In genomic region chr11:23206736-23207336, GRCh38 we compare ENCODE assay signal across 29 cellular contexts.
A peak's percentile ranks its signal among the peaks of the same experiment; 100 is the strongest.
DNase-seq lines count a peak whose midpoint lies in the region; ATAC-seq and TF ChIP-seq lines count a peak whose summit lies in the region.
"Had no signal": no experiment of that assay in that cellular context is flagged by ENCODE, and none has a peak within 500 bp of the region (broad histone marks: within the 10 kb centered on the region; RNA-seq: fewer than 3 reads in every experiment).

No MANE protein-coding gene starts in this region.

- no peak for TF ChIP-seq CTCF in epithelial cell of esophagus (IDR thresholded peaks at IDR 0.05; ENCODE audit: insufficient read depth, low read depth, low read length, missing control alignments)
- TF ChIP-seq CTCF in glutamatergic neuron (IDR thresholded peaks at IDR 0.05; ENCODE audit: partially characterized antibody, unreplicated experiment): no peak

- no peak overlapping the region for H2AFZ ChIP-seq in ACC112 (ENCODE audit: low read length, unreplicated experiment)
- H2AFZ ChIP-seq: parathyroid adenoma had no signal

- H3K4me3 Mint-ChIP-seq in glutamatergic neuron (ENCODE audit: unreplicated experiment): no peak overlapping the region
- H3K4me3 Mint-ChIP-seq: activated naive CD8-positive, alpha-beta T cell treated with anti-CD3 and anti-CD28 coated beads, Interleukin-2, amount 50 U/mL, for 24 hours; CD4-positive, alpha-beta memory T cell had no signal

- no peaks in the 10 kb centered on the region for H3K27me3 ChIP-seq in ACC112 (ENCODE audit: insufficient read depth, low read length)
- H3K27me3 ChIP-seq: body of pancreas, MG63, Peyer's patch, right atrium auricular region, SJSA1, suprapubic skin, upper lobe of left lung had no signal

- H3K36me3 ChIP-seq in ACC112 (ENCODE audit: insufficient read depth, low read length): no peaks in the 10 kb centered on the region
- H3K36me3 ChIP-seq: MG63, Peyer's patch, right atrium auricular region, SJSA1, suprapubic skin, upper lobe of left lung had no signal

- H3K4me1 ChIP-seq in ACC112 (ENCODE audit: control insufficient read depth, insufficient read depth, low read length, unreplicated experiment): peaks cover 28% of the 10 kb centered on the region
- H3K4me1 ChIP-seq: body of pancreas, parathyroid adenoma, Peyer's patch, right atrium auricular region, SJSA1, suprapubic skin, upper lobe of left lung had no signal

- H3K36me3 Mint-ChIP-seq in glutamatergic neuron (ENCODE audit: unreplicated experiment): no peaks in the 10 kb centered on the region
- H3K36me3 Mint-ChIP-seq: CD4-positive, alpha-beta memory T cell had no signal

- DNase-seq in HS-5 (ENCODE audit: low read depth): peak; percentile 60
- DNase-seq in epithelial cell of esophagus (ENCODE audit: low read depth): peak; percentile 43
- DNase-seq in activated naive CD4-positive, alpha-beta T cell treated with anti-CD3 and anti-CD28 coated beads, Interleukin-2, amount 50 U/mL, for 16 hours: no peak
- DNase-seq in iPS-NIHi7 (ENCODE audit: extremely low spot score): no peak
- no peak for DNase-seq in glutamatergic neuron
- no peak for DNase-seq in NCI-H748 (lab: John Stamatoyannopoulos, UW; ENCODE audit: unreplicated experiment)
- DNase-seq: activated CD4-positive, alpha-beta T cell treated with anti-CD3 and anti-CD28 coated beads, Interleukin-2, amount 50 U/mL, for 4 hours; activated naive CD8-positive, alpha-beta T cell treated with anti-CD3 and anti-CD28 coated beads, Interleukin-2, amount 50 U/mL, for 24 hours; activated T-cell treated with anti-CD3 and anti-CD28 coated beads, Interleukin-2, amount 50 U/mL, for 48 hours; AML-193; body of pancreas; CD4-positive, alpha-beta memory T cell; DMS 273 treated with DMSO at 0.1 percent for 48 hours; KG1; MG63; NCI-H1105; NCI-H187 treated with DMSO at 0.1 percent for 48 hours; NCI-H526 treated with DMSO at 0.1 percent for 48 hours; Peyer's patch; small intestine; stimulated activated naive CD4-positive, alpha-beta T cell treated with Interleukin-2 at 50 U/mL for 16 hours; T-helper 1 cell; upper lobe of left lung had no signal

- peak; percentile 65 for ATAC-seq in SK-N-SH treated with all-trans-retinoic acid at 6 μM for 48 hours
- ATAC-seq: activated naive CD8-positive, alpha-beta T cell treated with anti-CD3 and anti-CD28 coated beads, Interleukin-2, amount 50 U/mL, for 24 hours; body of pancreas had no signal

- H3K27me3 Mint-ChIP-seq in glutamatergic neuron (ENCODE audit: unreplicated experiment): peaks cover 1% of the 10 kb centered on the region
- H3K27me3 Mint-ChIP-seq: activated naive CD8-positive, alpha-beta T cell treated with anti-CD3 and anti-CD28 coated beads, Interleukin-2, amount 50 U/mL, for 24 hours; CD4-positive, alpha-beta memory T cell had no signal

- H3K27ac ChIP-seq in ACC112 (ENCODE audit: low read depth, low read length): peak overlapping the region; percentile 60
- H3K27ac ChIP-seq: body of pancreas, parathyroid adenoma, Peyer's patch, right atrium auricular region, SJSA1, suprapubic skin, upper lobe of left lung had no signal

- no peaks in the 10 kb centered on the region for H3K79me2 ChIP-seq in ACC112 (ENCODE audit: control insufficient read depth, insufficient read depth, low read length, unreplicated experiment)
- H3K79me2 ChIP-seq: parathyroid adenoma had no signal

- H3K27ac Mint-ChIP-seq in glutamatergic neuron (ENCODE audit: unreplicated experiment): no peak overlapping the region
- H3K27ac Mint-ChIP-seq: activated naive CD8-positive, alpha-beta T cell treated with anti-CD3 and anti-CD28 coated beads, Interleukin-2, amount 50 U/mL, for 24 hours; CD4-positive, alpha-beta memory T cell had no signal

- H3K4me3 ChIP-seq in ACC112 (ENCODE audit: low read depth, low read length) (peak overlapping the region; percentile 37; the same call in 1 of the 2 replicates), epithelial cell of esophagus (ENCODE audit: low read length) (no peak overlapping the region)
- H3K4me3 ChIP-seq: body of pancreas, MG63, Peyer's patch, right atrium auricular region, SJSA1, suprapubic skin, upper lobe of left lung had no signal

- H3K4me1 Mint-ChIP-seq in glutamatergic neuron (ENCODE audit: low read depth, unreplicated experiment): no peaks in the 10 kb centered on the region
- H3K4me1 Mint-ChIP-seq: activated naive CD8-positive, alpha-beta T cell treated with anti-CD3 and anti-CD28 coated beads, Interleukin-2, amount 50 U/mL, for 24 hours; CD4-positive, alpha-beta memory T cell had no signal

- no peaks in the 10 kb centered on the region for H3K9me3 Mint-ChIP-seq in glutamatergic neuron (ENCODE audit: unreplicated experiment)

TF ChIP-seq in SK-N-SH treated with all-trans-retinoic acid at 6 μM for 48 hours, 23 proteins besides CTCF, POLR2A, EP300 and RAD21:
- TF ChIP-seq ISL1 (CRISPR knock-in tag; IDR thresholded peaks at IDR 0.05) (peak; percentile 83), BACH2 (CRISPR knock-in tag; IDR thresholded peaks at IDR 0.05; ENCODE audit: borderline replicate concordance) (no peak), ZC3H10 (CRISPR knock-in tag; IDR thresholded peaks at IDR 0.05) (no peak), SNAI2 (CRISPR knock-in tag; IDR thresholded peaks at IDR 0.05) (no peak), ARNTL (CRISPR knock-in tag; IDR thresholded peaks at IDR 0.05; ENCODE audit: borderline replicate concordance, low read depth) (no peak), ZNF8 (CRISPR knock-in tag; IDR thresholded peaks at IDR 0.05) (no peak), CSDC2 (CRISPR knock-in tag; IDR thresholded peaks at IDR 0.05) (no peak), ZNF70 (CRISPR knock-in tag; IDR thresholded peaks at IDR 0.05) (no peak), ZFP30 (CRISPR knock-in tag; IDR thresholded peaks at IDR 0.05) (no peak), GLIS3 (CRISPR knock-in tag; IDR thresholded peaks at IDR 0.05) (no peak), ESRRG (CRISPR knock-in tag; IDR thresholded peaks at IDR 0.05) (no peak), ZNF565 (CRISPR knock-in tag; conservative IDR thresholded peaks at IDR 0.05; ENCODE audit: low read depth) (no peak), TCF4 (CRISPR knock-in tag; IDR thresholded peaks at IDR 0.05; ENCODE audit: borderline replicate concordance) (no peak), TSHZ2 (CRISPR knock-in tag; IDR thresholded peaks at IDR 0.05) (no peak)
- TF ChIP-seq, protein P1, sequence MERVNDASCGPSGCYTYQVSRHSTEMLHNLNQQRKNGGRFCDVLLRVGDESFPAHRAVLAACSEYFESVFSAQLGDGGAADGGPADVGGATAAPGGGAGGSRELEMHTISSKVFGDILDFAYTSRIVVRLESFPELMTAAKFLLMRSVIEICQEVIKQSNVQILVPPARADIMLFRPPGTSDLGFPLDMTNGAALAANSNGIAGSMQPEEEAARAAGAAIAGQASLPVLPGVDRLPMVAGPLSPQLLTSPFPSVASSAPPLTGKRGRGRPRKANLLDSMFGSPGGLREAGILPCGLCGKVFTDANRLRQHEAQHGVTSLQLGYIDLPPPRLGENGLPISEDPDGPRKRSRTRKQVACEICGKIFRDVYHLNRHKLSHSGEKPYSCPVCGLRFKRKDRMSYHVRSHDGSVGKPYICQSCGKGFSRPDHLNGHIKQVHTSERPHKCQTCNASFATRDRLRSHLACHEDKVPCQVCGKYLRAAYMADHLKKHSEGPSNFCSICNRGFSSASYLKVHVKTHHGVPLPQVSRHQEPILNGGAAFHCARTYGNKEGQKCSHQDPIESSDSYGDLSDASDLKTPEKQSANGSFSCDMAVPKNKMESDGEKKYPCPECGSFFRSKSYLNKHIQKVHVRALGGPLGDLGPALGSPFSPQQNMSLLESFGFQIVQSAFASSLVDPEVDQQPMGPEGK (CRISPR knock-in tag; IDR thresholded peaks at IDR 0.05; ENCODE audit: borderline replicate concordance): no peak
- TF ChIP-seq, protein P2, sequence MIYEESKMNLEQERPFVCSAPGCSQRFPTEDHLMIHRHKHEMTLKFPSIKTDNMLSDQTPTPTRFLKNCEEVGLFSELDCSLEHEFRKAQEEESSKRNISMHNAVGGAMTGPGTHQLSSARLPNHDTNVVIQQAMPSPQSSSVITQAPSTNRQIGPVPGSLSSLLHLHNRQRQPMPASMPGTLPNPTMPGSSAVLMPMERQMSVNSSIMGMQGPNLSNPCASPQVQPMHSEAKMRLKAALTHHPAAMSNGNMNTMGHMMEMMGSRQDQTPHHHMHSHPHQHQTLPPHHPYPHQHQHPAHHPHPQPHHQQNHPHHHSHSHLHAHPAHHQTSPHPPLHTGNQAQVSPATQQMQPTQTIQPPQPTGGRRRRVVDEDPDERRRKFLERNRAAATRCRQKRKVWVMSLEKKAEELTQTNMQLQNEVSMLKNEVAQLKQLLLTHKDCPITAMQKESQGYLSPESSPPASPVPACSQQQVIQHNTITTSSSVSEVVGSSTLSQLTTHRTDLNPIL (CRISPR knock-in tag; IDR thresholded peaks at IDR 0.05; ENCODE audit: low read depth): peak; percentile 48; the same call in 1 of the 2 replicates
TF ChIP-seq in SK-N-SH treated with all-trans-retinoic acid at 6 μM for 48 hours: peak in this region for 2.

Comparison
In these comparisons a context has a peak if more than half of its experiments do, and no peak if none do; other contexts are left out.
1. DNase-seq: peak in HS-5 (single experiment) and epithelial cell of esophagus (single experiment); none in activated naive CD4-positive, alpha-beta T cell treated with anti-CD3 and anti-CD28 coated beads, Interleukin-2, amount 50 U/mL, for 16 hours (single experiment), iPS-NIHi7 (single experiment), glutamatergic neuron (single experiment) and NCI-H748 (single experiment).